In the genomic region with DNA sequence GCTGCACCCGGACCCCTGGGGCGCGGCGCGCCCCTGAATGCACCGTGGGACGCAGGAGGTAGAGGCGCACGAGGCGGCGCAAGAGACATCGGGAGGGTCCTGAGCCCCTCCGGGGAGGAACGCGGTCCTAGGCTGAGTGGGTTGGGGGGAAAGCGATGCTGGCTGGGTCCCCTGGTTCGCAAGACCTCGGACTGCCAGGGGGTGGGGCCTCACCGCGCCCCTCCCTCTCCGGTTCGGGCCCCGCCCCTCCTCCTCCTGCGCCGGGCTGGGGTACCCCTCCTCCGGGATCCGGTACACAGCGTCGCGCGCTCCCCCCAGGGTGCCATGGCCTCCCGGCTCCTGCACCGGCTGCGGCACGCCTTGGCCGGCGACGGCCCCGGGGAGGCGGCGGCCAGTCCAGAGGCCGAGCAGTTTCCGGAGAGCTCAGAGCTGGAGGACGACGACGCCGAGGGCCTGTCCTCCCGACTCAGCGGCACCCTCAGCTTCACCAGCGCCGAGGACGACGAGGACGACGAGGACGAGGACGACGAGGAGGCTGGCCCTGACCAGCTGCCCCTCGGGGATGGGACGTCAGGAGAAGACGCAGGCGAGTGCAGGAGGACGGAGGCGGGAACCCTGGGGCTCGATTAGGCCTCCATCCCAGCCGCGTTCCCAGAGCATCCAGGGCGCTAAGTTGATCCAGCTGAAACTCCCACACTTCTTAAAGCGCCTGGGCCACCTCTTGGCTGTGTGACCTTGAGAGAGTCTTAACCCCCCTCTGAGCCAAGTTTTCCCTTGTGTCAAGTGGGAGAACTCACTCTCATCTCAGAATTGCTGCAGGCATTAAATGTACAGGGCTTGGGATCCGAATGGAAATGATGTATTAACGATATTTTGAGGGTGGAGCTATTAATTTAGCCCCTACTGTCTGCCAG, we compare ENCODE assay signal across 8 cellular contexts. TPM values are rescaled to one million over a fixed set of nuclear protein-coding genes. Genes with fewer than 3 reads are reported as not detected.
A peak's percentile ranks its signal among the peaks of the same experiment; 100 is the strongest.
DNase-seq lines count a peak whose midpoint lies in the region; ATAC-seq and TF ChIP-seq lines count a peak whose summit lies in the region.

No MANE protein-coding gene starts in this region.

- no peaks in the 10 kb centered on the region for H3K36me3 Mint-ChIP-seq in activated CD8-positive, alpha-beta T cell treated with anti-CD3 and anti-CD28 coated beads for 36 hours (ENCODE audit: low read depth)
- H3K36me3 Mint-ChIP-seq in endothelial cell (ENCODE audit: low read depth, unreplicated experiment), result no peaks in the 10 kb centered on the region

- no peak for TF ChIP-seq CTCF in activated CD8-positive, alpha-beta T cell treated with anti-CD3 and anti-CD28 coated beads for 36 hours (IDR thresholded peaks at IDR 0.05)
- no peak for TF ChIP-seq CTCF in endothelial cell (IDR thresholded peaks at IDR 0.05; ENCODE audit: unreplicated experiment)

- no peaks in the 10 kb centered on the region for H3K9me3 Mint-ChIP-seq in activated CD8-positive, alpha-beta T cell treated with anti-CD3 and anti-CD28 coated beads for 36 hours
- no peaks in the 10 kb centered on the region for H3K9me3 Mint-ChIP-seq in endothelial cell (ENCODE audit: unreplicated experiment)

- ATAC-seq in GM18867 (IDR thresholded peaks at IDR 0.05; ENCODE audit: unreplicated experiment) (peak; percentile 51), GM21825 (IDR thresholded peaks at IDR 0.05; ENCODE audit: unreplicated experiment) (no peak)
- peak; percentile 83 for ATAC-seq in activated CD8-positive, alpha-beta T cell treated with anti-CD3 and anti-CD28 coated beads for 36 hours

- CTCF ChIA-PET in activated CD8-positive, alpha-beta T cell treated with anti-CD3 and anti-CD28 coated beads for 36 hours (lab: Charles Lee), result interaction anchor here (0.6 to 3.5 kb wide), 6 partner anchors 10 to 682 kb away, joined by 3 to 9 read pairs (median 5); no protein-coding TSS in a partner anchor

- DNase-seq in NCI-H1930 (lab: John Stamatoyannopoulos, UW), result peak; percentile 46 to 53
- DNase-seq in activated CD8-positive, alpha-beta T cell treated with anti-CD3 and anti-CD28 coated beads for 36 hours, result peak; percentile 43
- DNase-seq in endothelial cell (ENCODE audit: low spot score), result peak; percentile 70
- peak; percentile 77 for DNase-seq in medulla oblongata (ENCODE audit: extremely low spot score)
- peak; percentile 16 for DNase-seq in stimulated activated CD8-positive, alpha-beta memory T cell treated with anti-CD3 and anti-CD28 coated beads, Interleukin-4, amount 100 ng/mL, for 24 hours (ENCODE audit: low read depth)
- DNase-seq in NCI-H2029 treated with DMSO at 0.1 percent for 48 hours (lab: John Stamatoyannopoulos, UW), result no peak

- POLR2A ChIA-PET in activated CD8-positive, alpha-beta T cell treated with anti-CD3 and anti-CD28 coated beads for 36 hours (lab: Charles Lee), result interaction anchor here (0.8 to 1.6 kb wide), 7 partner anchors 17 to 138 kb away, joined by 4 to 5 read pairs (median 4); partner anchors contain the start of genes CTSA, NEURL2, UBE2C and ZNF335

- peak overlapping the region; percentile 73 for H3K4me3 Mint-ChIP-seq in activated CD8-positive, alpha-beta T cell treated with anti-CD3 and anti-CD28 coated beads for 36 hours
- H3K4me3 Mint-ChIP-seq in endothelial cell (ENCODE audit: unreplicated experiment), result peak overlapping the region; percentile 77

- intact Hi-C loops in activated CD8-positive, alpha-beta T cell treated with anti-CD3 and anti-CD28 coated beads for 36 hours (cut with micrococcal nuclease), result no loop called here

- peaks cover 10% of the 10 kb centered on the region for H3K4me1 Mint-ChIP-seq in activated CD8-positive, alpha-beta T cell treated with anti-CD3 and anti-CD28 coated beads for 36 hours (ENCODE audit: low read depth)
- peaks cover 6% of the 10 kb centered on the region for H3K4me1 Mint-ChIP-seq in endothelial cell (ENCODE audit: unreplicated experiment)

- H3K27me3 Mint-ChIP-seq in activated CD8-positive, alpha-beta T cell treated with anti-CD3 and anti-CD28 coated beads for 36 hours, result no peaks in the 10 kb centered on the region
- peaks cover 4% of the 10 kb centered on the region for H3K27me3 Mint-ChIP-seq in endothelial cell (ENCODE audit: unreplicated experiment)

- no peak overlapping the region for H3K27ac Mint-ChIP-seq in activated CD8-positive, alpha-beta T cell treated with anti-CD3 and anti-CD28 coated beads for 36 hours
- H3K27ac Mint-ChIP-seq in endothelial cell (ENCODE audit: unreplicated experiment), result no peak overlapping the region

RNA-seq across cellular contexts. Expression of gene SNX21, which starts 0.5 kb away (rescaled TPM):
- 1 to 10 TPM; 1.4 to 1.7 TPM for total RNA-seq in activated CD8-positive, alpha-beta T cell treated with anti-CD3 and anti-CD28 coated beads for 36 hours
- total RNA-seq in endothelial cell (ENCODE audit: unreplicated experiment), result 11.9 TPM

RNA-seq across cellular contexts. Expression of gene TNNC2, which starts 7.0 kb away (rescaled TPM):
- not detected for total RNA-seq in activated CD8-positive, alpha-beta T cell treated with anti-CD3 and anti-CD28 coated beads for 36 hours
- total RNA-seq in endothelial cell (ENCODE audit: unreplicated experiment), result not detected

RNA-seq across cellular contexts. Expression of gene UBE2C, which starts 21.7 kb away (rescaled TPM):
- total RNA-seq in activated CD8-positive, alpha-beta T cell treated with anti-CD3 and anti-CD28 coated beads for 36 hours, result 100 to 1,000 TPM; 149 to 151 TPM
- total RNA-seq in endothelial cell (ENCODE audit: unreplicated experiment), result 22.9 TPM

RNA-seq across cellular contexts. Expression of gene ACOT8, which starts 23.1 kb away (rescaled TPM):
- total RNA-seq in activated CD8-positive, alpha-beta T cell treated with anti-CD3 and anti-CD28 coated beads for 36 hours, result 10 to 100 TPM; 18.5 to 21.2 TPM
- total RNA-seq in endothelial cell (ENCODE audit: unreplicated experiment), result 25.3 TPM

RNA-seq across cellular contexts. Expression of gene ZSWIM3, which starts 23.3 kb away (rescaled TPM):
- total RNA-seq in activated CD8-positive, alpha-beta T cell treated with anti-CD3 and anti-CD28 coated beads for 36 hours, result 1 to 10 TPM; 3.5 to 3.6 TPM
- total RNA-seq in endothelial cell (ENCODE audit: unreplicated experiment), result 6.7 TPM
